In genomic region chr12:93857279-93857894, GRCh38 we compare ENCODE assay signal across 10 cellular contexts.
DNase-seq lines count a peak whose midpoint lies in the region; ATAC-seq and TF ChIP-seq lines count a peak whose summit lies in the region.
"Had no signal": no experiment of that assay in that cellular context is flagged by ENCODE, and none has a peak within 500 bp of the region (broad histone marks: within the 10 kb centered on the region; RNA-seq: fewer than 3 reads in every experiment).

No MANE protein-coding gene starts in this region.

- ATAC-seq in left cardiac atrium, result peak; percentile 20 to 60
- no peak for ATAC-seq in GM21723 (IDR thresholded peaks at IDR 0.05; ENCODE audit: unreplicated experiment)

- CTCF ChIA-PET in AG04449 (lab: Yijun Ruan, JAX), result interaction anchor here (2.0 kb wide), 1 partner anchor 244 kb away, joined by 5 read pairs; no protein-coding TSS in a partner anchor

- intact Hi-C loops in left cardiac atrium (cut with DNase I), result no loop called here

- POLR2A ChIA-PET in AG04449 (lab: Yijun Ruan, JAX), result no interaction called here

- in situ Hi-C loops in astrocyte of the spinal cord (cut with HindIII; ENCODE audit: low sequenced_read_pairs), result no loop called here

- no peak overlapping the region for H3K4me3 ChIP-seq in AG04449 (ENCODE audit: low read depth, low read length)
- H3K4me3 ChIP-seq in astrocyte of the spinal cord (ENCODE audit: low read depth, low read length), result no peak overlapping the region
- H3K4me3 ChIP-seq: vagina had no signal

- DNase-seq in AG04449 (ENCODE audit: low read depth, low spot score) (peak; percentile 41), HT1080 (ENCODE audit: low read depth) (peak; percentile 20), astrocyte of the spinal cord (ENCODE audit: low read depth, low spot score) (peak; percentile 13), left cardiac atrium (no peak), SHP77 treated with DMSO at 0.1 percent for 48 hours (lab: John Stamatoyannopoulos, UW) (no peak), SW 1271 (lab: John Stamatoyannopoulos, UW) (no peak), NCI-H2227 treated with DMSO at 0.1 percent for 48 hours (lab: John Stamatoyannopoulos, UW) (no peak)
- DNase-seq: NCI-H82 had no signal

- TF ChIP-seq CTCF in AG04449 (IDR thresholded peaks at IDR 0.05; ENCODE audit: insufficient read depth, low read length, missing control alignments) (no peak), astrocyte of the spinal cord (IDR thresholded peaks at IDR 0.05; ENCODE audit: low read depth, low read length) (no peak)

Comparison
In these comparisons a context has a peak if more than half of its experiments do, and no peak if none do; other contexts are left out.
1. DNase-seq: peak in AG04449 (single experiment), HT1080 (single experiment) and astrocyte of the spinal cord (single experiment); none in left cardiac atrium (single experiment), SHP77 treated with DMSO at 0.1 percent for 48 hours (single experiment), SW 1271 (0 of 2) and NCI-H2227 treated with DMSO at 0.1 percent for 48 hours (single experiment).